In the genomic region with DNA sequence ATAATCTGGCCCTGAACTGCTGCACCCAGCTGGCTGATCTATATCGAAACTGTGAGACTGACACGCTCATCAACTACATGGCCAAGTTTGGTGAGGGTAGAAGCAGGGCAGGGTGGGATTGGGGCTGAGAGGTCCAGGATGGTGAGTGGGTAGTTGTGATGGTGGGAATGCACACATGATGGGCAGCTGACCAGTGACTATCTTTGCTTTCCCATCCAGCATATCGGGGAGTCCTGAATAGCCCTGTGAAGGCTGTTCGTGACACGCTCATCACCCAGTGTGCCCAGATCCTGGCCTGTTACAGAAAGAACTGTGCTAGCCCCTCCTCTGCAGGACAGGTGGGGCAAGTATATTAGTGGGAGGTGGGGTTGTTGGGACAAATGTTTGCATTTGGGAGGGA, we compare ENCODE assay signal across 1 cellular context.
TF ChIP-seq lines count a peak whose summit lies in the region.

No MANE protein-coding gene starts in this region.

TF ChIP-seq in HepG2, 621 proteins besides CTCF, POLR2A, EP300 and RAD21:
- peak; percentile 42; the same call in 1 of the 2 replicates for TF ChIP-seq ZC3H13 (CRISPR knock-in tag; IDR thresholded peaks at IDR 0.05)
- TF ChIP-seq ZNF253 (CRISPR knock-in tag; IDR thresholded peaks at IDR 0.05; ENCODE audit: borderline replicate concordance), result no peak
- TF ChIP-seq POLR2G (IDR thresholded peaks at IDR 0.05; ENCODE audit: low read depth, low read length), result 0 out of 2 replicates have a peak, but pooled peaks have one; percentile 3
- no peak for TF ChIP-seq SIN3B (IDR thresholded peaks at IDR 0.05; ENCODE audit: low read length)
TF ChIP-seq in HepG2: peak in this region for 2.
